Comparison of ENCODE assay signal across 8 cellular contexts in the genomic region with DNA sequence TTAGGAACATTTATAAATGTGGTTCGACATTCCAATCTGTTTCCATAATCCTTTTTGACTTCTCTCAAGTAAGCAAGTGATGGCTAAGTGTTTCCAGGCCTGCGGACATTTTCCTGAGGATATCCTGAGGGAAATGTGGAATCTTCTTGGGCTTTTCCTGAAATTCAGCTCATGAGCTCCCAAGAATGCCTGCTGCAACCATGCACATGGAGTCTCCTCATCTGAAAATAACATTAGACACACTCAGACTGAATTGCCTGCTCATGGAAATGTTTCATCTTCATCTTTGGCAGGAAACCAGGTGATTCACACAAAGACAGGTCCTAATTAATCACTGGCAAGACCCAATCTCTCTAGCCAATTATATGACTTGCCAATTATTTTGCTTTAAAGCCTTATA.
DNase-seq lines count a peak whose midpoint lies in the region; ATAC-seq, FAIRE-seq and TF ChIP-seq lines count a peak whose summit lies in the region.
"Not testable (repeated sequence)": the region's sequence is repeated elsewhere in the genome, so short reads cannot be mapped to it uniquely, and the experiment has no call there.

No MANE protein-coding gene starts in this region.

- ATAC-seq in foreskin keratinocyte: peak; percentile 60

- H3K27me3 ChIP-seq in adrenal gland; H1 (replicated peaks in 1 of 4; ENCODE audit: control insufficient read depth in 3 of 4, extremely low read depth in 1 of 4, insufficient read depth in 3 of 4, low read length in 3 of 4); foreskin keratinocyte; smooth muscle cell (ENCODE audit: low read depth): not testable (repeated sequence)

- H2BK20ac ChIP-seq in H1 (ENCODE audit: low read length): not testable (repeated sequence)

- H3K23me2 ChIP-seq in H1 (ENCODE audit: low read depth, low read length): not testable (repeated sequence)

- not testable (repeated sequence) for H3K56ac ChIP-seq in H1 (replicated peaks; ENCODE audit: insufficient read length, low read depth, low read length)

- H3K18ac ChIP-seq in H1 (ENCODE audit: extremely low read depth, low read length): not testable (repeated sequence)

- H2BK5ac ChIP-seq in H1 (ENCODE audit: low read depth, low read length): not testable (repeated sequence)

- H3K27ac Mint-ChIP-seq in mesothelial cell of epicardium: peak overlapping the region; percentile 52

- H3K9ac ChIP-seq in H1 (replicated peaks in 1 of 4; ENCODE audit: extremely low read depth in 1 of 4, low read depth in 3 of 4, low read length in 3 of 4); smooth muscle cell (ENCODE audit: low read depth): not testable (repeated sequence)

- not testable (repeated sequence) for H2BK120ac ChIP-seq in H1 (replicated peaks; ENCODE audit: low read depth, low read length)

- FAIRE-seq in H1 (lab: Jason Lieb, UNC): peak; percentile 92

- not testable (repeated sequence) for H4K20me1 ChIP-seq in H1 (replicated peaks in 1 of 2; ENCODE audit: control insufficient read depth in 1 of 2, insufficient read depth in 2 of 2, low read length in 2 of 2); smooth muscle cell (ENCODE audit: low read depth)

- not testable (repeated sequence) for H2BK15ac ChIP-seq in H1 (ENCODE audit: low read length)

- TF ChIP-seq CTCF in adrenal gland (IDR thresholded peaks at IDR 0.05); H1 (IDR thresholded peaks at IDR 0.05; ENCODE audit: control extremely low read depth in 1 of 3, insufficient read depth in 1 of 3, low read depth in 1 of 3, low read length in 3 of 3); foreskin keratinocyte (conservative IDR thresholded peaks at IDR 0.05); mesothelial cell of epicardium (IDR thresholded peaks at IDR 0.05; ENCODE audit: unreplicated experiment); smooth muscle cell (IDR thresholded peaks at IDR 0.05; ENCODE audit: borderline replicate concordance, insufficient read depth, poor library complexity, severe bottlenecking): not testable (repeated sequence)

- not testable (repeated sequence) for H3K14ac ChIP-seq in H1 (ENCODE audit: insufficient read length)

- not testable (repeated sequence) for H3K23ac ChIP-seq in H1 (ENCODE audit: insufficient read length)

- not testable (repeated sequence) for H4K8ac ChIP-seq in H1 (ENCODE audit: extremely low read depth, insufficient read depth, low read length)

- not testable (repeated sequence) for H3K27ac ChIP-seq in adrenal gland; H1 (ENCODE audit: low read depth, low read length); foreskin keratinocyte
- peak overlapping the region; percentile 40 for H3K27ac ChIP-seq in smooth muscle cell (ENCODE audit: low read depth)

- not testable (repeated sequence) for H3K36me3 Mint-ChIP-seq in mesothelial cell of epicardium

- not testable (repeated sequence) for H2AFZ ChIP-seq in H1 (ENCODE audit: low read length)
- peak overlapping the region; percentile 18 for H2AFZ ChIP-seq in smooth muscle cell (ENCODE audit: low read depth)

- peak; percentile 60 for DNase-seq in A172 (ENCODE audit: low spot score)
- DNase-seq in Daoy (ENCODE audit: low read depth): peak; percentile 3
- DNase-seq in NCI-H2171 treated with DMSO at 0.1 percent for 48 hours (lab: John Stamatoyannopoulos, UW): peak; percentile 9
- DNase-seq in adrenal gland: peak in 4 of 7 donors; percentile 15 to 26 (median 26)
- DNase-seq in H1 (ENCODE audit: low read depth in 1 of 2, low spot score in 2 of 2); mesothelial cell of epicardium (ENCODE audit: low spot score in 2 of 2, unreplicated experiment in 2 of 2); smooth muscle cell (lab: John Stamatoyannopoulos, UW; ENCODE audit: unreplicated experiment): not testable (repeated sequence)
- DNase-seq in foreskin keratinocyte: peak; percentile 13 to 56

- not testable (repeated sequence) for H3K36me3 ChIP-seq in adrenal gland (replicated peaks in 1 of 2); H1 (ENCODE audit: control insufficient read depth in 2 of 4, insufficient read depth in 4 of 4, low read length in 3 of 4); smooth muscle cell (ENCODE audit: low read depth)

- H3K27me3 Mint-ChIP-seq in mesothelial cell of epicardium (ENCODE audit: low read depth): not testable (repeated sequence)

- not testable (repeated sequence) for H3K4me3 ChIP-seq in adrenal gland; H1 (ENCODE audit: extremely low read depth in 1 of 4, insufficient read depth in 2 of 4, low read depth in 3 of 4, low read length in 4 of 4); smooth muscle cell

- not testable (repeated sequence) for H3K79me1 ChIP-seq in H1 (ENCODE audit: low read depth, low read length)

- 50 to 62% (median 55%) methylated on average over 2 of the region's 2 CpGs for WGBS in adrenal gland, 4 donors
- WGBS in H1 (ENCODE audit: extremely low coverage in 1 of 2, insufficient coverage in 1 of 2, insufficient read length in 1 of 2, insufficient replicate concordance in 2 of 2, low coverage in 1 of 2, low lambda C conversion rate in 2 of 2, missing lambda C conversion rate in 1 of 2), 2 experiments: 100% methylated on average over 1 of the region's 2 CpGs; no CpG with 5 or more reads in 1 of the 2 experiments
- WGBS in smooth muscle cell (ENCODE audit: low lambda C conversion rate): 47% methylated on average over 2 of the region's 2 CpGs

- TF ChIP-seq RAD21 in H1 (IDR thresholded peaks at IDR 0.05 in 1 of 2, conservative IDR thresholded peaks at IDR 0.05 in 1 of 2; ENCODE audit: low read depth in 2 of 2, low read length in 2 of 2): not testable (repeated sequence)

- CTCF ChIA-PET in H1 (lab: Charles Lee; ENCODE audit: partially characterized antibody): not testable (repeated sequence)

- not testable (repeated sequence) for H3K9me3 ChIP-seq in adrenal gland (replicated peaks in 1 of 3); H1 (ENCODE audit: insufficient read depth in 2 of 2, low read depth in 1 of 2, low read length in 1 of 2); smooth muscle cell (replicated peaks; ENCODE audit: low read depth)

- H3K79me2 ChIP-seq in H1 (ENCODE audit: control insufficient read depth in 1 of 2, insufficient read depth in 2 of 2, low read length in 2 of 2); smooth muscle cell (ENCODE audit: low read depth): not testable (repeated sequence)

- not testable (repeated sequence) for TF ChIP-seq EP300 in H1 (IDR thresholded peaks at IDR 0.05; ENCODE audit: borderline replicate concordance in 1 of 2, low read depth in 2 of 2, low read length in 2 of 2)

- peaks cover 11% of the 10 kb centered on the region for H3K4me1 Mint-ChIP-seq in mesothelial cell of epicardium

- H2AK5ac ChIP-seq in H1 (ENCODE audit: low read depth, low read length): not testable (repeated sequence)

- H3K4ac ChIP-seq in H1 (replicated peaks; ENCODE audit: insufficient read length, low read depth, low read length): not testable (repeated sequence)

- not testable (repeated sequence) for H4K5ac ChIP-seq in H1 (ENCODE audit: insufficient read length, low read depth, low read length)

- not testable (repeated sequence) for H2BK12ac ChIP-seq in H1 (ENCODE audit: low read depth, low read length)

- intact Hi-C loops in adrenal gland (cut with DNase I): not testable (repeated sequence)

- peaks cover 14% of the 10 kb centered on the region for H3K9me3 Mint-ChIP-seq in mesothelial cell of epicardium

- not testable (repeated sequence) for H3K4me1 ChIP-seq in adrenal gland (replicated peaks in 1 of 2); H1 (replicated peaks in 1 of 4; ENCODE audit: control insufficient read depth in 3 of 4, insufficient read depth in 4 of 4, low read length in 3 of 4); foreskin keratinocyte; smooth muscle cell (ENCODE audit: low read depth)

- H4K91ac ChIP-seq in H1 (replicated peaks; ENCODE audit: insufficient read length, low read length): not testable (repeated sequence)

- not testable (repeated sequence) for H3K4me2 ChIP-seq in H1 (ENCODE audit: insufficient read depth in 1 of 2, low read depth in 2 of 2, low read length in 2 of 2); smooth muscle cell

- not testable (repeated sequence) for H3K4me3 Mint-ChIP-seq in mesothelial cell of epicardium

- TF ChIP-seq POLR2A in adrenal gland (IDR thresholded peaks at IDR 0.05); H1 (IDR thresholded peaks at IDR 0.05; ENCODE audit: control extremely low read depth in 1 of 2, low read depth in 2 of 2, low read length in 2 of 2): not testable (repeated sequence)

- POLR2A ChIA-PET in H1 (lab: Charles Lee; ENCODE audit: partially characterized antibody): not testable (repeated sequence)

- H3F3A ChIP-seq in smooth muscle cell (ENCODE audit: low read depth): not testable (repeated sequence)
